ENCODE assay signal across 1 cellular context in the genomic region with DNA sequence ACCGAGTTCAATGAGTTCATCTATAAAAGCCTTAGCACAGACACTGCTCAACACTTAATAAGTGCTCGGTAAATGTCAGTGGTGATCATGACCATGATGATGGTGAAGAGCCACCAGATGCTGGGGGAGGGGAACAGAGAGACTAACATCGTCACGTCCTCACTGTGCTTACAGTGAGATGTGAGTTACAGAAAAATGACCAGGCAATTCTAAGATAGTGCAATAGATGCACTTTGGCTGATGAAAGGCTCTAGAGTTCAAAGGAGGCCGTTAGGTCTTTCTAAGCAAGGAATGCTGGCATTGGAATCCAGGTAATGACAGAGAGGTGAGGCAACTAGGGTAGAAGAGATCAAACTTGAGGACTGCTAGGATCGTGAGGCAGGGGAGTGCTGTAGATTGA.
TF ChIP-seq lines count a peak whose summit lies in the region.

No MANE protein-coding gene starts in this region.

TF ChIP-seq in HepG2, 621 proteins besides CTCF, POLR2A, EP300 and RAD21 (continued from another document):
- TF ChIP-seq, protein P1, sequence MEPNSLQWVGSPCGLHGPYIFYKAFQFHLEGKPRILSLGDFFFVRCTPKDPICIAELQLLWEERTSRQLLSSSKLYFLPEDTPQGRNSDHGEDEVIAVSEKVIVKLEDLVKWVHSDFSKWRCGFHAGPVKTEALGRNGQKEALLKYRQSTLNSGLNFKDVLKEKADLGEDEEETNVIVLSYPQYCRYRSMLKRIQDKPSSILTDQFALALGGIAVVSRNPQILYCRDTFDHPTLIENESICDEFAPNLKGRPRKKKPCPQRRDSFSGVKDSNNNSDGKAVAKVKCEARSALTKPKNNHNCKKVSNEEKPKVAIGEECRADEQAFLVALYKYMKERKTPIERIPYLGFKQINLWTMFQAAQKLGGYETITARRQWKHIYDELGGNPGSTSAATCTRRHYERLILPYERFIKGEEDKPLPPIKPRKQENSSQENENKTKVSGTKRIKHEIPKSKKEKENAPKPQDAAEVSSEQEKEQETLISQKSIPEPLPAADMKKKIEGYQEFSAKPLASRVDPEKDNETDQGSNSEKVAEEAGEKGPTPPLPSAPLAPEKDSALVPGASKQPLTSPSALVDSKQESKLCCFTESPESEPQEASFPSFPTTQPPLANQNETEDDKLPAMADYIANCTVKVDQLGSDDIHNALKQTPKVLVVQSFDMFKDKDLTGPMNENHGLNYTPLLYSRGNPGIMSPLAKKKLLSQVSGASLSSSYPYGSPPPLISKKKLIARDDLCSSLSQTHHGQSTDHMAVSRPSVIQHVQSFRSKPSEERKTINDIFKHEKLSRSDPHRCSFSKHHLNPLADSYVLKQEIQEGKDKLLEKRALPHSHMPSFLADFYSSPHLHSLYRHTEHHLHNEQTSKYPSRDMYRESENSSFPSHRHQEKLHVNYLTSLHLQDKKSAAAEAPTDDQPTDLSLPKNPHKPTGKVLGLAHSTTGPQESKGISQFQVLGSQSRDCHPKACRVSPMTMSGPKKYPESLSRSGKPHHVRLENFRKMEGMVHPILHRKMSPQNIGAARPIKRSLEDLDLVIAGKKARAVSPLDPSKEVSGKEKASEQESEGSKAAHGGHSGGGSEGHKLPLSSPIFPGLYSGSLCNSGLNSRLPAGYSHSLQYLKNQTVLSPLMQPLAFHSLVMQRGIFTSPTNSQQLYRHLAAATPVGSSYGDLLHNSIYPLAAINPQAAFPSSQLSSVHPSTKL (CRISPR knock-in tag; IDR thresholded peaks at IDR 0.05), result no peak
- no peak for TF ChIP-seq CSRNP1 (CRISPR knock-in tag; IDR thresholded peaks at IDR 0.05)
- TF ChIP-seq HMG20A (CRISPR knock-in tag; IDR thresholded peaks at IDR 0.05; ENCODE audit: borderline replicate concordance), result no peak
- TF ChIP-seq HDAC1 (CRISPR knock-in tag; IDR thresholded peaks at IDR 0.05), result no peak
- TF ChIP-seq ZNF670 (CRISPR knock-in tag; IDR thresholded peaks at IDR 0.05; ENCODE audit: borderline replicate concordance), result no peak
- no peak for TF ChIP-seq MIER2 (CRISPR knock-in tag; IDR thresholded peaks at IDR 0.05)
- TF ChIP-seq CEBPB (IDR thresholded peaks at IDR 0.05; ENCODE audit: borderline replicate concordance, low read depth, low read length), result 0 out of 2 replicates have a peak, but pooled peaks have one; percentile 22
- TF ChIP-seq PRDM4 (CRISPR knock-in tag; IDR thresholded peaks at IDR 0.05; ENCODE audit: borderline replicate concordance), result no peak
- TF ChIP-seq XRCC5 (optimal IDR thresholded peaks at IDR 0.05; ENCODE audit: low read length), result no peak
- TF ChIP-seq ISL2 (CRISPR knock-in tag; IDR thresholded peaks at IDR 0.05), result no peak
- TF ChIP-seq MAFF (IDR thresholded peaks at IDR 0.05; ENCODE audit: low read depth, low read length), result peak; percentile 24; the same call in 1 of the 2 replicates
- no peak for TF ChIP-seq ZNF614 (CRISPR knock-in tag; IDR thresholded peaks at IDR 0.05; ENCODE audit: borderline replicate concordance)
